28 cellular contexts compared by ENCODE assay signal in the genomic region with DNA sequence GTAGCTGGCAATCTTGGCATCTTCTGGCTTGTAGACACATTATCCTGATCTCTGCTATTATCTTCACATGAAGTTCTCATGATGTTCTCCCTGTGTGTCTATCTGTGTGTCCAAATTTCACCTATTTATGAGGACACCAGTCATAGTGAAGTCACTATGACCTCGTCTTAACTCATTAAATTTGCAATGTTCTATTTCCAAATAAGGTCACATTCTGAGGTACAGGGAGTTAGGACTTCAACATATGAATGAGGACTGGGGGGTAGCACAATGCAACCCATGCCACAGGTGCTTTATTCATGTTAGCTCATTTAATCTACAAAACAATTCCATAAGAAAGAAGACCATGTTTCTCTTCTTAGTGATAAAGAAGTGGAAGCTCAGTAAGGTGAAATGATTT.
"Had no signal": no experiment of that assay in that cellular context is flagged by ENCODE, and none has a peak within 500 bp of the region (broad histone marks: within the 10 kb centered on the region; RNA-seq: fewer than 3 reads in every experiment).

No MANE protein-coding gene starts in this region.

- H3K27ac ChIP-seq: ascending aorta, breast epithelium, cardiac muscle cell, colonic mucosa, epithelial cell of prostate, foreskin keratinocyte, gastrocnemius medialis, heart left ventricle had no signal

- DNase-seq: activated CD4-positive, alpha-beta memory T cell treated with anti-CD3 and anti-CD28 coated beads, Interleukin-2, amount 10 ng/mL, durations not matched to agents 7 days and 5 days; activated CD4-positive, alpha-beta T cell treated with anti-CD3 and anti-CD28 coated beads for 1 hour; activated CD4-positive, alpha-beta T cell treated with anti-CD3 and anti-CD28 coated beads for 4 hours; activated CD4-positive, alpha-beta T cell treated with anti-CD3 and anti-CD28 coated beads, Interleukin-2, amount 10 ng/mL, durations not matched to agents 7 days and 5 days; activated CD4-positive, alpha-beta T cell treated with anti-CD3 and anti-CD28 coated beads, Interleukin-2, amount 50 U/mL, for 4 hours; activated CD8-positive, alpha-beta memory T cell treated with anti-CD3 and anti-CD28 coated beads, Interleukin-2, amount 50 U/mL, for 48 hours; activated gamma-delta T cell; activated naive CD4-positive, alpha-beta T cell; activated naive CD4-positive, alpha-beta T cell treated with anti-CD3 and anti-CD28 coated beads, Interleukin-2, amount 10 ng/mL, durations not matched to agents 7 days and 5 days; activated naive CD8-positive, alpha-beta T cell treated with anti-CD3 and anti-CD28 coated beads, Interleukin-2, amount 10 ng/mL, durations not matched to agents 7 days and 5 days; activated T-cell treated with anti-CD3 and anti-CD28 coated beads for 4 hours; activated T-cell treated with anti-CD3 and anti-CD28 coated beads, Interleukin-2, amount 50 U/mL, for 24 hours; activated T-cell treated with anti-CD3 and anti-CD28 coated beads, Interleukin-2, amount 50 U/mL, for 72 hours; central memory CD4-positive, alpha-beta T cell; cerebellar nuclear complex; colonic mucosa; effector CD8-positive, alpha-beta T cell; foreskin keratinocyte; gastrocnemius medialis; glutamatergic neuron; heart left ventricle; T-helper 2 cell had no signal

- H3K27ac Mint-ChIP-seq: activated CD4-positive, alpha-beta memory T cell treated with anti-CD3 and anti-CD28 coated beads, Interleukin-2, amount 10 ng/mL, durations not matched to agents 7 days and 5 days; activated CD4-positive, alpha-beta T cell treated with anti-CD3 and anti-CD28 coated beads, Interleukin-2, amount 10 ng/mL, durations not matched to agents 7 days and 5 days; activated naive CD4-positive, alpha-beta T cell treated with anti-CD3 and anti-CD28 coated beads, Interleukin-2, amount 10 ng/mL, durations not matched to agents 7 days and 5 days; activated naive CD4-positive, alpha-beta T cell treated with anti-CD3 and anti-CD28 coated beads, Interleukin-2, amount 50 U/mL, for 72 hours; activated naive CD8-positive, alpha-beta T cell treated with anti-CD3 and anti-CD28 coated beads, Interleukin-2, amount 10 ng/mL, durations not matched to agents 7 days and 5 days; activated T-cell treated with anti-CD3 and anti-CD28 coated beads, Interleukin-2, amount 50 U/mL, for 24 hours; activated T-cell treated with anti-CD3 and anti-CD28 coated beads, Interleukin-2, amount 50 U/mL, for 72 hours; brain had no signal

- ATAC-seq: activated naive CD4-positive, alpha-beta T cell treated with anti-CD3 and anti-CD28 coated beads, Interleukin-2, amount 50 U/mL, for 72 hours; activated T-cell treated with anti-CD3 and anti-CD28 coated beads, Interleukin-2, amount 50 U/mL, for 72 hours; foreskin keratinocyte; gastrocnemius medialis; heart left ventricle had no signal

- H3K36me3 Mint-ChIP-seq: activated naive CD4-positive, alpha-beta T cell treated with anti-CD3 and anti-CD28 coated beads, Interleukin-2, amount 10 ng/mL, durations not matched to agents 7 days and 5 days; activated naive CD4-positive, alpha-beta T cell treated with anti-CD3 and anti-CD28 coated beads, Interleukin-2, amount 50 U/mL, for 72 hours; activated naive CD8-positive, alpha-beta T cell treated with anti-CD3 and anti-CD28 coated beads, Interleukin-2, amount 10 ng/mL, durations not matched to agents 7 days and 5 days; brain had no signal

- H3K9me3 Mint-ChIP-seq: activated CD4-positive, alpha-beta memory T cell treated with anti-CD3 and anti-CD28 coated beads, Interleukin-2, amount 10 ng/mL, durations not matched to agents 7 days and 5 days; activated CD4-positive, alpha-beta T cell treated with anti-CD3 and anti-CD28 coated beads, Interleukin-2, amount 10 ng/mL, durations not matched to agents 7 days and 5 days; activated naive CD4-positive, alpha-beta T cell treated with anti-CD3 and anti-CD28 coated beads, Interleukin-2, amount 10 ng/mL, durations not matched to agents 7 days and 5 days had no signal

- H3K4me1 Mint-ChIP-seq: activated CD4-positive, alpha-beta T cell treated with anti-CD3 and anti-CD28 coated beads, Interleukin-2, amount 10 ng/mL, durations not matched to agents 7 days and 5 days; activated naive CD4-positive, alpha-beta T cell treated with anti-CD3 and anti-CD28 coated beads, Interleukin-2, amount 10 ng/mL, durations not matched to agents 7 days and 5 days; activated naive CD8-positive, alpha-beta T cell treated with anti-CD3 and anti-CD28 coated beads, Interleukin-2, amount 10 ng/mL, durations not matched to agents 7 days and 5 days; brain had no signal

- H3K9me3 ChIP-seq: ascending aorta, breast epithelium, colonic mucosa, gastrocnemius medialis had no signal

- H3K27me3 Mint-ChIP-seq: activated CD4-positive, alpha-beta memory T cell treated with anti-CD3 and anti-CD28 coated beads, Interleukin-2, amount 10 ng/mL, durations not matched to agents 7 days and 5 days; activated CD4-positive, alpha-beta T cell treated with anti-CD3 and anti-CD28 coated beads, Interleukin-2, amount 10 ng/mL, durations not matched to agents 7 days and 5 days; activated naive CD4-positive, alpha-beta T cell treated with anti-CD3 and anti-CD28 coated beads, Interleukin-2, amount 10 ng/mL, durations not matched to agents 7 days and 5 days; activated naive CD8-positive, alpha-beta T cell treated with anti-CD3 and anti-CD28 coated beads, Interleukin-2, amount 10 ng/mL, durations not matched to agents 7 days and 5 days; activated T-cell treated with anti-CD3 and anti-CD28 coated beads, Interleukin-2, amount 50 U/mL, for 24 hours; brain had no signal

- H3K4me3 ChIP-seq: ascending aorta, breast epithelium, cardiac muscle cell, colonic mucosa, gastrocnemius medialis, heart left ventricle had no signal

- H3K27me3 ChIP-seq: ascending aorta, breast epithelium, cardiac muscle cell, colonic mucosa, gastrocnemius medialis, heart left ventricle had no signal

- H3K36me3 ChIP-seq: ascending aorta, breast epithelium, cardiac muscle cell, colonic mucosa, gastrocnemius medialis, heart left ventricle had no signal

- H3K4me1 ChIP-seq: ascending aorta, breast epithelium, colonic mucosa, foreskin keratinocyte, gastrocnemius medialis, heart left ventricle had no signal

- H3K4me3 Mint-ChIP-seq: activated CD4-positive, alpha-beta memory T cell treated with anti-CD3 and anti-CD28 coated beads, Interleukin-2, amount 10 ng/mL, durations not matched to agents 7 days and 5 days; activated CD4-positive, alpha-beta T cell treated with anti-CD3 and anti-CD28 coated beads, Interleukin-2, amount 10 ng/mL, durations not matched to agents 7 days and 5 days; activated naive CD4-positive, alpha-beta T cell treated with anti-CD3 and anti-CD28 coated beads, Interleukin-2, amount 10 ng/mL, durations not matched to agents 7 days and 5 days; activated naive CD8-positive, alpha-beta T cell treated with anti-CD3 and anti-CD28 coated beads, Interleukin-2, amount 10 ng/mL, durations not matched to agents 7 days and 5 days; activated T-cell treated with anti-CD3 and anti-CD28 coated beads, Interleukin-2, amount 50 U/mL, for 24 hours; activated T-cell treated with anti-CD3 and anti-CD28 coated beads, Interleukin-2, amount 50 U/mL, for 72 hours; brain had no signal
